ENCODE assay signal across 8 cellular contexts in the genomic region with DNA sequence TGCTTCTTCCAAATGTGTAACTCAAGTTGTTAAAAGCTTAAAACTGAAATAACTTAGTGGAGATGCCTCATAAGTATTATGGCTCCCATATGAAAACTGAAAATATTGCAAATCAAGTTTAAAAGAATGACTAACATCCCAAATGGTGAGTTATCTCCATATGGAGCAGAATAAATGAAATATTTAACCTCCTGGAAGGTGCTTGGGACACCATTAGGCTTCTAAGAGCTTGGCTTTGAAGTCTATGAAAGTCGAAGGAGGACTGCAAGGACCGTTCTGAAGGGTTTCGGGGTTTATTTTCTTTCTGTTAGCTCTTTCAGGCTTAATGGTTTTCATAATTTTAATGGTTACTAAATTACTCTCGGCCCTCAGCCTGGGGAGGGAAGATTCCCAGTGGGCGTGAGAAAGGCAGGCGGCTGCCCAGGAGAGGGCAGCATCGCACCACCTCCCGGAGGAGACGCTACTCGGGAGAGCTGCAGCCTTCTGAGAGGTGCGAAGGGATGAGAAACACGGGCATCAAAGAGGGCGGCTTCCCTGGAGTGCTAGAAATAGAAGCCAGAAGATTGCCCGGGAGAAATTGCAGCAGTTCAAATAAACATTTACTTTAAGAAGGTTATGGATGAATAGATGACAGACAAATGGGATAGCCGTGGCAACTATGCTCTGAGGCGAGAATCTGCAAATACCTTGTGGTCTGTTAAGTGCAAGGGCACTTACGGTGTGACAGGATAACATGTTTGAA.
DNase-seq lines count a peak whose midpoint lies in the region; ATAC-seq and FAIRE-seq lines count a peak whose summit lies in the region.

No MANE protein-coding gene starts in this region.

- FAIRE-seq in endometrium (lab: Jason Lieb, UNC) = peak; percentile 46

- DNase-seq in CD1c-positive myeloid dendritic cell (ENCODE audit: extremely low spot score) (peak; percentile 78), GM19238 (ENCODE audit: insufficient read length, low spot score) (peak; percentile 64), NCI-H82 treated with DMSO at 0.1 percent for 48 hours (lab: John Stamatoyannopoulos, UW; ENCODE audit: unreplicated experiment) (peak; percentile 58), middle frontal gyrus (ENCODE audit: extremely low spot score, low spot score) (peak; percentile 48)
- DNase-seq in activated CD8-positive, alpha-beta memory T cell treated with anti-CD3 and anti-CD28 coated beads, Interleukin-2, amount 50 U/mL, for 1 hour (ENCODE audit: extremely low read depth) = peak; percentile 9
- peak; percentile 58 for DNase-seq in stimulated activated CD8-positive, alpha-beta memory T cell treated with anti-CD3 and anti-CD28 coated beads, Interleukin-4, amount 100 ng/mL, for 24 hours (ENCODE audit: low read depth)

- peak; percentile 75 for ATAC-seq in HG03469 (IDR thresholded peaks at IDR 0.05; ENCODE audit: unreplicated experiment)

Comparison
In these comparisons a context has a peak if more than half of its experiments do, and no peak if none do; other contexts are left out.
1. Peak in every context shown above with its lines: DNase-seq and ATAC-seq.
2. DNase-seq: peak in every context shown above with its lines; median percentile 78 in CD1c-positive myeloid dendritic cell; 64 in GM19238; 58 in NCI-H82 treated with DMSO at 0.1 percent for 48 hours; 58 in stimulated activated CD8-positive, alpha-beta memory T cell treated with anti-CD3 and anti-CD28 coated beads, Interleukin-4, amount 100 ng/mL, for 24 hours; 48 in middle frontal gyrus; 9 in activated CD8-positive, alpha-beta memory T cell treated with anti-CD3 and anti-CD28 coated beads, Interleukin-2, amount 50 U/mL, for 1 hour.